In the genomic region with DNA sequence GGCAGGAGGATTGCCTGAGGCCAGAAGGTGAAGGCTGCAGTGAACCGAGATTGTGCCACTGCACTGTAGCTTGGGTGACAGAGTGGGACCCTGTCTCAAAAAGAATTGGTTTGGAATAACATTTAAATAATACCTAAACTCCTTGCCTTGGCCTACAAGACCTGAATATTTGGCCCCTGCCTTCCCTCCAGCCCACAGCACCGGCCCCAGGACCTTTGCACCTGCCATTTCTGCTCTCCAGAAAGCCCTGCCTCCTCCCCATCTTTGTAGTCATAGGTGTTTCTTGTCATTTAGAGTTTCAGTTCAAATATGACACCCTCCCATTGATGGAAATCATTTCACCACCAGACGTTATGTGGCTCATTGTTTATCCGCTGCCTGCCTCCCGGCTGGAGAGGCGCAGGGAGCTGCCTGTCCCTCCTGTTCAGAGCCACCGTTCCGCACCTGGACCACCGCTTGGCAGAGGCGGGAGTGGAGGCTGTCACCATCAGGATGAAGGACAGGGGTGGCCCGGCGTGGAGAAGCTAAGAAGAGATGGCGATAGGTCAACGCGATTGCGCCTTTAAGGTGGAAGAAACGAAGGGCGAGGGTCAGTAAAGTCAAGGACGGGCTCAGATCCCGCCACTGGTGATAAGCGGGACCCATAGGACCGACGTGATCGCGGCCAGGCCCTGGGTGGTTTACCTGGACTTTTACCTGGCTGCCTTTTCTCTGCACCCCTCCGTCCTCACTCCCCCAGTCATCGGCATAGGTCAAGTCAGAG, we compare ENCODE assay signal across 8 cellular contexts. TPM values are rescaled to one million over a fixed set of nuclear protein-coding genes. Genes with fewer than 3 reads are reported as not detected.
A peak's percentile ranks its signal among the peaks of the same experiment; 100 is the strongest.
DNase-seq lines count a peak whose midpoint lies in the region; ATAC-seq and TF ChIP-seq lines count a peak whose summit lies in the region.

No MANE protein-coding gene starts in this region.

- peaks cover 10% of the 10 kb centered on the region for H3K36me3 Mint-ChIP-seq in central memory CD8-positive, alpha-beta T cell (ENCODE audit: insufficient read depth)
- no peaks in the 10 kb centered on the region for H3K36me3 Mint-ChIP-seq in naive B cell

- peaks cover 63% of the 10 kb centered on the region for H3K4me1 Mint-ChIP-seq in central memory CD8-positive, alpha-beta T cell
- H3K4me1 Mint-ChIP-seq in naive B cell = peaks cover 47 to 71% (median 66%) of the 10 kb centered on the region in 3 donors

- no peak for ATAC-seq in central memory CD8-positive, alpha-beta T cell (replicated peaks; ENCODE audit: extremely low read depth, poor library complexity, severe bottlenecking)
- ATAC-seq in naive B cell (ENCODE audit: low read depth in 2 of 2) (no peak), GM18873 (IDR thresholded peaks at IDR 0.05; ENCODE audit: low FRiP score, unreplicated experiment) (no peak), GM21367 (IDR thresholded peaks at IDR 0.05; ENCODE audit: unreplicated experiment) (no peak), GM19467 (IDR thresholded peaks at IDR 0.05; ENCODE audit: unreplicated experiment) (no peak)

- TF ChIP-seq CTCF in AG10803 (conservative IDR thresholded peaks at IDR 0.05; ENCODE audit: low read length) (no peak), LNCaP clone FGC (IDR thresholded peaks at IDR 0.05; ENCODE audit: control insufficient read depth, extremely low read depth, insufficient read depth) (no peak)

- DNase-seq in AG10803 (ENCODE audit: low read depth) = no peak
- no peak for DNase-seq in LNCaP clone FGC (ENCODE audit: low read depth)
- DNase-seq in central memory CD8-positive, alpha-beta T cell (ENCODE audit: low spot score in 2 of 2) = no peak
- DNase-seq in naive B cell = no peak
- no peak for DNase-seq in cerebellum (ENCODE audit: low spot score)

- no peak overlapping the region for H3K27ac Mint-ChIP-seq in central memory CD8-positive, alpha-beta T cell (ENCODE audit: low read depth)
- H3K27ac Mint-ChIP-seq in naive B cell = peak overlapping the region in 5 of 6 donors; percentile 33 to 85 (median 58)

- no peaks in the 10 kb centered on the region for H3K27me3 Mint-ChIP-seq in central memory CD8-positive, alpha-beta T cell
- no peaks in the 10 kb centered on the region for H3K27me3 Mint-ChIP-seq in naive B cell

- H3K9me3 Mint-ChIP-seq in central memory CD8-positive, alpha-beta T cell = no peaks in the 10 kb centered on the region
- no peaks in the 10 kb centered on the region for H3K9me3 Mint-ChIP-seq in naive B cell

- H3K4me3 Mint-ChIP-seq in central memory CD8-positive, alpha-beta T cell = peak overlapping the region; percentile 82
- peak overlapping the region; percentile 37 to 88 (median 77) for H3K4me3 Mint-ChIP-seq in naive B cell

- peak overlapping the region; percentile 40 for H3K4me3 ChIP-seq in AG10803 (ENCODE audit: low read length)
- peak overlapping the region; percentile 21; the same call in 1 of the 2 replicates for H3K4me3 ChIP-seq in LNCaP clone FGC (ENCODE audit: low read depth, low read length)

RNA-seq across cellular contexts. Expression of a gene that starts 0.6 kb away (rescaled TPM):
- polyA plus RNA-seq in naive B cell (ENCODE audit: low read depth in 6 of 6) = 10 to 100 TPM in 3 of 6 donors, 1 to 10 TPM in 3; 4.6 to 12.8 (median 9.7) TPM
- 45.2 TPM for total RNA-seq in cerebellum
